Comparison of ENCODE assay signal across 26 cellular contexts in the genomic region with DNA sequence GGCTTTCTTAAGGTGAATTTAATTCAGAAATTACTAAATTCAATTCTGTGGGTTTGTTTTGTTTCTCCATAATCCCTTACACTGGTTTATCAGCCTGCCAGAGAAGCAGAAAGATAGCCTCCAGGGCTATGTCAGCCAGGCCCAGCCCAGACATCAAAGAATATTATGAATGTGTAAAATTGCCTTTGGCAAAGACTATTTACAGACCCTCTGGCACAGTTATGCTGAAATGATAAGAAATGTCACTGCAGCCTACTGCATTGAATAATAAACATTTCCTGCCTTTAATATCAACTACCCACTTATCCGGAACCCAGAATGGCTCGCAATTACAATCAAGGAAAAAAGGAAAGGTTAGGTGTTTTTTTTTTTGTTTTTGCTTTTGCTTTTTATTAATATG.
DNase-seq lines count a peak whose midpoint lies in the region; ATAC-seq, FAIRE-seq and TF ChIP-seq lines count a peak whose summit lies in the region.
"Had no signal": no experiment of that assay in that cellular context is flagged by ENCODE, and none has a peak within 500 bp of the region (broad histone marks: within the 10 kb centered on the region; RNA-seq: fewer than 3 reads in every experiment).

No MANE protein-coding gene starts in this region.

- H3K9me3 Mint-ChIP-seq in CD14-positive monocyte = peaks cover 0 to 5% (median 0%) of the 10 kb centered on the region in 7 donors

- dilution Hi-C loops in endothelial cell of umbilical vein (cut with MboI; ENCODE audit: extremely low pct_ligation_motif_present, low sequenced_read_pairs) = no loop called here

- H3K36me3 Mint-ChIP-seq in CD14-positive monocyte = no peaks in the 10 kb centered on the region
- H3K36me3 Mint-ChIP-seq: CD4-positive, alpha-beta memory T cell; CD4-positive, CD25-positive, alpha-beta regulatory T cell; CD8-positive, alpha-beta memory T cell had no signal

- peak in 1 of 2 experiments; percentile 11; a peak in 1 of 4 replicates for TF ChIP-seq EP300 in SK-N-SH (IDR thresholded peaks at IDR 0.05; ENCODE audit: borderline replicate concordance in 1 of 2, low read depth in 1 of 2, low read length in 1 of 2)

- no peak overlapping the region for H3K27ac ChIP-seq in SK-N-SH (ENCODE audit: low read depth in 2 of 2, low read length in 1 of 2)
- H3K27ac ChIP-seq in endothelial cell of umbilical vein (ENCODE audit: insufficient read depth, low read depth, low read length) = peak overlapping the region; percentile 11
- H3K27ac ChIP-seq: BLaER1 treated with 17β-estradiol and CSF1 and Interleukin-3, amounts not matched to agents 10 nM and 100 nM; C4-2B had no signal

- no peaks in the 10 kb centered on the region for H3K9me1 ChIP-seq in endothelial cell of umbilical vein (replicated peaks; ENCODE audit: control insufficient read depth, extremely low read depth, insufficient read depth, low read length)

- H3K9me2 ChIP-seq in SK-N-SH = no peaks in the 10 kb centered on the region

- no peak overlapping the region for H3K9ac ChIP-seq in SK-N-SH
- H3K9ac ChIP-seq in endothelial cell of umbilical vein (replicated peaks; ENCODE audit: extremely low read depth, insufficient read depth, low read length) = no peak overlapping the region
- H3K9ac ChIP-seq: BLaER1 treated with 17β-estradiol and CSF1 and Interleukin-3, amounts not matched to agents 10 nM and 100 nM had no signal

- H3K4me1 Mint-ChIP-seq in CD14-positive monocyte = no peaks in the 10 kb centered on the region
- H3K4me1 Mint-ChIP-seq: CD4-positive, alpha-beta memory T cell; CD4-positive, CD25-positive, alpha-beta regulatory T cell; CD8-positive, alpha-beta memory T cell had no signal

- H3K9me3 ChIP-seq in SK-N-SH = peaks cover 5% of the 10 kb centered on the region; the same call in 1 of the 2 replicates
- no peaks in the 10 kb centered on the region for H3K9me3 ChIP-seq in endothelial cell of umbilical vein (replicated peaks; ENCODE audit: control insufficient read depth, insufficient read depth, low read length)

- WGBS in SK-N-SH (ENCODE audit: low lambda C conversion rate) = 60% methylated on average over 2 of the region's 2 CpGs

- H4K20me1 ChIP-seq in SK-N-SH (ENCODE audit: insufficient read depth) (no peaks in the 10 kb centered on the region), endothelial cell of umbilical vein (replicated peaks; ENCODE audit: control insufficient read depth, extremely low read depth, insufficient read depth, low read length) (no peaks in the 10 kb centered on the region)
- H4K20me1 ChIP-seq: BLaER1 treated with 17β-estradiol and CSF1 and Interleukin-3, amounts not matched to agents 10 nM and 100 nM had no signal

- H3K4me3 ChIP-seq in SK-N-SH (ENCODE audit: low read depth in 2 of 2, low read length in 1 of 2) = no peak overlapping the region
- no peak overlapping the region for H3K4me3 ChIP-seq in endothelial cell of umbilical vein (replicated peaks in 1 of 3; ENCODE audit: insufficient read depth in 1 of 3, low read depth in 1 of 3, low read length in 3 of 3)
- H3K4me3 ChIP-seq: BLaER1 treated with 17β-estradiol and CSF1 and Interleukin-3, amounts not matched to agents 10 nM and 100 nM; GM12878 had no signal

- CTCF ChIA-PET in SK-N-SH (lab: Yijun Ruan, JAX) (no interaction called here), endothelial cell of umbilical vein (lab: Charles Lee) (no interaction called here)

- no peaks in the 10 kb centered on the region for H3K36me3 ChIP-seq in SK-N-SH (replicated peaks in 1 of 2; ENCODE audit: control insufficient read depth in 1 of 2, insufficient read depth in 2 of 2, low read length in 1 of 2)
- no peaks in the 10 kb centered on the region for H3K36me3 ChIP-seq in endothelial cell of umbilical vein (ENCODE audit: control insufficient read depth in 2 of 2, extremely low read depth in 1 of 2, insufficient read depth in 2 of 2, low read length in 2 of 2)
- H3K36me3 ChIP-seq: BLaER1 treated with 17β-estradiol and CSF1 and Interleukin-3, amounts not matched to agents 10 nM and 100 nM had no signal

- FAIRE-seq in endothelial cell of umbilical vein (lab: Jason Lieb, UNC) = no peak
- FAIRE-seq: A204.1, GM12878, GM12892, GM18507 had no signal

- DNase-seq in SK-N-SH = peak; percentile 3
- peak; percentile 64 for DNase-seq in endothelial cell of umbilical vein (ENCODE audit: low read depth, low spot score)
- DNase-seq in retina = peak; percentile 6
- no peak for DNase-seq in left colon
- DNase-seq in NCI-H187 (lab: John Stamatoyannopoulos, UW) = no peak
- DNase-seq in CD14-positive monocyte (ENCODE audit: low spot score) = no peak
- DNase-seq: 8988T; ACHN; CD4-positive, alpha-beta memory T cell; CD4-positive, CD25-positive, alpha-beta regulatory T cell; CD8-positive, alpha-beta memory T cell; COR-L47; DMS 273 treated with DMSO at 0.1 percent for 48 hours; DMS153; DMS53; DMS79; DND-41; EL; GDM1 had no signal

- no peak for TF ChIP-seq RAD21 in SK-N-SH (IDR thresholded peaks at IDR 0.05; ENCODE audit: low read length)

- TF ChIP-seq CTCF in SK-N-SH (IDR thresholded peaks at IDR 0.05) (no peak), endothelial cell of umbilical vein (IDR thresholded peaks at IDR 0.05; ENCODE audit: extremely low read depth in 1 of 2, insufficient read depth in 1 of 2, low read depth in 1 of 2, low read length in 2 of 2) (no peak), CD14-positive monocyte (IDR thresholded peaks at IDR 0.05) (no peak)

- POLR2A ChIA-PET in SK-N-SH (lab: Yijun Ruan, JAX) (no interaction called here), endothelial cell of umbilical vein (lab: Charles Lee) (no interaction called here)

- H2AFZ ChIP-seq in SK-N-SH (ENCODE audit: low read depth) = no peak overlapping the region
- peak overlapping the region; percentile 59 for H2AFZ ChIP-seq in endothelial cell of umbilical vein (ENCODE audit: low read depth, low read length)

- no peak overlapping the region for H3K27ac Mint-ChIP-seq in CD14-positive monocyte
- H3K27ac Mint-ChIP-seq: CD4-positive, alpha-beta memory T cell; CD4-positive, CD25-positive, alpha-beta regulatory T cell; CD8-positive, alpha-beta memory T cell had no signal

- ATAC-seq in left colon = no peak
- no peak for ATAC-seq in HG03439 (IDR thresholded peaks at IDR 0.05; ENCODE audit: unreplicated experiment)
- ATAC-seq: GM12878 had no signal

- H3K4me2 ChIP-seq in SK-N-SH = no peak overlapping the region
- H3K4me2 ChIP-seq in endothelial cell of umbilical vein (ENCODE audit: insufficient read depth, low read length) = peak overlapping the region; percentile 36
- H3K4me2 ChIP-seq: BLaER1 treated with 17β-estradiol and CSF1 and Interleukin-3, amounts not matched to agents 10 nM and 100 nM had no signal

- no peak overlapping the region for H3K4me3 Mint-ChIP-seq in CD14-positive monocyte
- H3K4me3 Mint-ChIP-seq: CD4-positive, alpha-beta memory T cell; CD4-positive, CD25-positive, alpha-beta regulatory T cell; CD8-positive, alpha-beta memory T cell had no signal

- no peaks in the 10 kb centered on the region for H3F3A ChIP-seq in SK-N-SH (replicated peaks; ENCODE audit: insufficient read depth)

- H3K79me2 ChIP-seq in SK-N-SH (ENCODE audit: insufficient read depth) = no peaks in the 10 kb centered on the region
- H3K79me2 ChIP-seq in endothelial cell of umbilical vein (ENCODE audit: control insufficient read depth, insufficient read depth, low read length) = no peaks in the 10 kb centered on the region

- H3K27me3 ChIP-seq in SK-N-SH (ENCODE audit: insufficient read depth) (no peaks in the 10 kb centered on the region), endothelial cell of umbilical vein (ENCODE audit: control insufficient read depth in 2 of 2, insufficient read depth in 2 of 2, low read length in 2 of 2) (no peaks in the 10 kb centered on the region)
- H3K27me3 ChIP-seq: BLaER1 treated with 17β-estradiol and CSF1 and Interleukin-3, amounts not matched to agents 10 nM and 100 nM had no signal

- intact Hi-C loops in endothelial cell of umbilical vein (cut with micrococcal nuclease) = no loop called here
- intact Hi-C loops in left colon (cut with DNase I, micrococcal nuclease) = no loop called here
- intact Hi-C loops in CD14-positive monocyte (cut with micrococcal nuclease) = no loop called here

- no TSS peak for BruUV-seq in endothelial cell of umbilical vein (replicated peaks; lab: Mats Ljungman, UMichigan)

- no peaks in the 10 kb centered on the region for H3K27me3 Mint-ChIP-seq in CD14-positive monocyte (ENCODE audit: low read depth in 3 of 3)
- H3K27me3 Mint-ChIP-seq: CD4-positive, alpha-beta memory T cell; CD4-positive, CD25-positive, alpha-beta regulatory T cell; CD8-positive, alpha-beta memory T cell had no signal

- H3K4me1 ChIP-seq in SK-N-SH (ENCODE audit: control insufficient read depth in 1 of 2, insufficient read depth in 2 of 2, low read depth in 1 of 2, low read length in 1 of 2) (no peaks in the 10 kb centered on the region; a peak in 1 of 4 replicates), endothelial cell of umbilical vein (ENCODE audit: control insufficient read depth, extremely low read depth, insufficient read depth, low read length) (peaks cover 11% of the 10 kb centered on the region)
- H3K4me1 ChIP-seq: BLaER1 treated with 17β-estradiol and CSF1 and Interleukin-3, amounts not matched to agents 10 nM and 100 nM had no signal

- no peak for TF ChIP-seq POLR2A in endothelial cell of umbilical vein (IDR thresholded peaks at IDR 0.05; ENCODE audit: low read depth, low read length)

TF ChIP-seq in SK-N-SH, 30 proteins besides CTCF, POLR2A, EP300 and RAD21 (continues in another document):
- TF ChIP-seq FOXJ3 (CRISPR knock-in tag; IDR thresholded peaks at IDR 0.05) = no peak
- TF ChIP-seq MXI1 (IDR thresholded peaks at IDR 0.05; ENCODE audit: low read depth, low read length) = no peak
- peak; percentile 58 for TF ChIP-seq GATA2 (CRISPR knock-in tag; IDR thresholded peaks at IDR 0.05)

TF ChIP-seq in endothelial cell of umbilical vein, 7 proteins besides CTCF, POLR2A, EP300 and RAD21:
- TF ChIP-seq EZH2 (IDR thresholded peaks at IDR 0.05; ENCODE audit: borderline replicate concordance, low read depth, low read length, severe bottlenecking) (no peak), MYC (IDR thresholded peaks at IDR 0.05; ENCODE audit: low read depth, low read length) (no peak), GATA2 (IDR thresholded peaks at IDR 0.05; ENCODE audit: insufficient read depth, insufficient read length, low read depth, low read length) (no peak), FOS (IDR thresholded peaks at IDR 0.05; ENCODE audit: borderline replicate concordance, insufficient read depth, low read length) (no peak), JUN (IDR thresholded peaks at IDR 0.05; ENCODE audit: borderline replicate concordance, insufficient read depth, insufficient read length, low read depth) (no peak), POLR2AphosphoS5 (IDR thresholded peaks at IDR 0.05; ENCODE audit: insufficient read depth, low read depth, low read length) (no peak)
- TF ChIP-seq, protein P1, sequence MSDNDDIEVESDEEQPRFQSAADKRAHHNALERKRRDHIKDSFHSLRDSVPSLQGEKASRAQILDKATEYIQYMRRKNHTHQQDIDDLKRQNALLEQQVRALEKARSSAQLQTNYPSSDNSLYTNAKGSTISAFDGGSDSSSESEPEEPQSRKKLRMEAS (IDR thresholded peaks at IDR 0.05; ENCODE audit: insufficient read depth, insufficient read length) = no peak

Comparison
In these comparisons a context has a peak if more than half of its experiments do, and no peak if none do; other contexts are left out.
1. DNase-seq: peak in SK-N-SH (single experiment), endothelial cell of umbilical vein (single experiment) and retina (single experiment); none in left colon (0 of 2), NCI-H187 (0 of 2) and CD14-positive monocyte (single experiment).